ENCODE assay signal across 8 cellular contexts in genomic region chr1:204213668-204214662, GRCh38. TPM values are rescaled to one million over a fixed set of nuclear protein-coding genes. Genes with fewer than 3 reads are reported as not detected.
DNase-seq lines count a peak whose midpoint lies in the region; ATAC-seq and TF ChIP-seq lines count a peak whose summit lies in the region.

A gene with protein sequence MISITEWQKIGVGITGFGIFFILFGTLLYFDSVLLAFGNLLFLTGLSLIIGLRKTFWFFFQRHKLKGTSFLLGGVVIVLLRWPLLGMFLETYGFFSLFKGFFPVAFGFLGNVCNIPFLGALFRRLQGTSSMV (minus strand): TSS chr1:204213988. CDS start chr1:204213906, 82 bp downstream.

- H3K36me3 ChIP-seq in CD8-positive, alpha-beta memory T cell (ENCODE audit: insufficient read depth, low read length): no peaks in the 10 kb centered on the region
- H3K36me3 ChIP-seq in endocrine pancreas (ENCODE audit: control insufficient read depth, insufficient read depth, low read length): no peaks in the 10 kb centered on the region
- no peaks in the 10 kb centered on the region for H3K36me3 ChIP-seq in lung (ENCODE audit: control insufficient read depth in 2 of 2, insufficient read depth in 2 of 2, low read length in 2 of 2)

- POLR2A ChIA-PET in CD8-positive, alpha-beta memory T cell (lab: Charles Lee): no interaction called here
- POLR2A ChIA-PET in activated CD4-positive, alpha-beta memory T cell treated with anti-CD3 and anti-CD28 coated beads for 36 hours (lab: Charles Lee): no interaction called here

- CTCF ChIA-PET in CD8-positive, alpha-beta memory T cell (lab: Charles Lee): interaction anchor here (0.6 to 1.2 kb wide), 3 partner anchors 9 to 1440 kb away, joined by 3 to 4 read pairs (median 3); no protein-coding TSS in a partner anchor
- CTCF ChIA-PET in activated CD4-positive, alpha-beta memory T cell treated with anti-CD3 and anti-CD28 coated beads for 36 hours (lab: Charles Lee): interaction anchor here (1.0 to 1.8 kb wide), 11 partner anchors 45 to 184 kb away, joined by 3 to 20 read pairs (median 4); partner anchors contain the start of gene ETNK2

- DNase-seq in CD8-positive, alpha-beta memory T cell: peak in 3 of 5 donors; percentile 13 to 40 (median 31)
- DNase-seq in H4 (ENCODE audit: low spot score) (peak; percentile 50), NCI-H1694 (lab: John Stamatoyannopoulos, UW) (peak; percentile 46), lung (ENCODE audit: low spot score) (peak; percentile 87)
- DNase-seq in activated CD4-positive, alpha-beta memory T cell treated with anti-CD3 and anti-CD28 coated beads for 36 hours: peak; percentile 68
- peak; percentile 14 to 15 for DNase-seq in stimulated activated CD8-positive, alpha-beta memory T cell treated with anti-CD3 and anti-CD28 coated beads, Interleukin-15, amount 100 ng/mL, for 48 hours (ENCODE audit: low read depth in 2 of 2)

- intact Hi-C loops in activated CD4-positive, alpha-beta memory T cell treated with anti-CD3 and anti-CD28 coated beads for 36 hours (cut with micrococcal nuclease): loop anchor here (5.0 kb wide), 1 partner anchor 288 kb away; no protein-coding TSS in a partner anchor

- H3K9ac ChIP-seq in endocrine pancreas (ENCODE audit: control insufficient read depth, insufficient read depth, low read length): peak within 1 kb of the TSS; percentile 8

- TF ChIP-seq CTCF in lung (IDR thresholded peaks at IDR 0.05; ENCODE audit: control extremely low read depth, extremely low read depth): no peak

- H3K9me3 ChIP-seq in CD8-positive, alpha-beta memory T cell (ENCODE audit: low read length): no peaks in the 10 kb centered on the region
- H3K9me3 ChIP-seq in endocrine pancreas (ENCODE audit: control insufficient read depth, low read length): no peaks in the 10 kb centered on the region
- no peaks in the 10 kb centered on the region for H3K9me3 ChIP-seq in lung (ENCODE audit: control insufficient read depth in 2 of 2, insufficient read depth in 1 of 2, low read length in 1 of 2)

- H3K27ac ChIP-seq in CD8-positive, alpha-beta memory T cell (ENCODE audit: low read depth, low read length): no peak within 1 kb of the TSS
- H3K27ac ChIP-seq in lung (ENCODE audit: low read depth in 1 of 2, low read length in 1 of 2): no peak within 1 kb of the TSS

- peak within 1 kb of the TSS in 2 of 8 donors; percentile 38 to 47 for H3K27ac Mint-ChIP-seq in CD8-positive, alpha-beta memory T cell
- no peak within 1 kb of the TSS for H3K27ac Mint-ChIP-seq in activated CD4-positive, alpha-beta memory T cell treated with anti-CD3 and anti-CD28 coated beads for 36 hours

- ATAC-seq in lung (ENCODE audit: insufficient read depth, low FRiP score) (peak; percentile 89), HG03025 (IDR thresholded peaks at IDR 0.05; ENCODE audit: low FRiP score, unreplicated experiment) (no peak)

- H3K4me1 ChIP-seq in CD8-positive, alpha-beta memory T cell (ENCODE audit: insufficient read depth, low read length): peaks cover 10% of the 10 kb centered on the region
- H3K4me1 ChIP-seq in endocrine pancreas (ENCODE audit: control insufficient read depth, insufficient read depth, low read length) (no peaks in the 10 kb centered on the region), lung (ENCODE audit: control insufficient read depth in 2 of 2, insufficient read depth in 2 of 2, low read length in 2 of 2) (peaks cover 0 to 4% of the 10 kb centered on the region in 2 donors)

- H3K4me3 Mint-ChIP-seq in CD8-positive, alpha-beta memory T cell: peak within 1 kb of the TSS in 6 of 7 donors; percentile 8 to 82 (median 44)
- H3K4me3 Mint-ChIP-seq in activated CD4-positive, alpha-beta memory T cell treated with anti-CD3 and anti-CD28 coated beads for 36 hours: peak within 1 kb of the TSS; percentile 40

- peaks cover 6 to 21% of the 10 kb centered on the region in 2 donors for H3K27me3 Mint-ChIP-seq in CD8-positive, alpha-beta memory T cell
- H3K27me3 Mint-ChIP-seq in activated CD4-positive, alpha-beta memory T cell treated with anti-CD3 and anti-CD28 coated beads for 36 hours: peaks cover 4% of the 10 kb centered on the region

- peaks cover 4 to 8% (median 5%) of the 10 kb centered on the region in 3 donors for H3K4me1 Mint-ChIP-seq in CD8-positive, alpha-beta memory T cell
- peaks cover 3% of the 10 kb centered on the region for H3K4me1 Mint-ChIP-seq in activated CD4-positive, alpha-beta memory T cell treated with anti-CD3 and anti-CD28 coated beads for 36 hours (ENCODE audit: low read depth)

- H3K4me3 ChIP-seq in CD8-positive, alpha-beta memory T cell (ENCODE audit: low read length): peak within 1 kb of the TSS; percentile 40
- H3K4me3 ChIP-seq in endocrine pancreas (ENCODE audit: control insufficient read depth, insufficient read depth, low read length): no peak within 1 kb of the TSS
- peak within 1 kb of the TSS; percentile 11 for H3K4me3 ChIP-seq in lung

- H3K9me3 Mint-ChIP-seq in CD8-positive, alpha-beta memory T cell: no peaks in the 10 kb centered on the region
- no peaks in the 10 kb centered on the region for H3K9me3 Mint-ChIP-seq in activated CD4-positive, alpha-beta memory T cell treated with anti-CD3 and anti-CD28 coated beads for 36 hours

- WGBS in lung, 2 donors: 14 to 16% methylated on average over 40 to 41 of the region's 41 CpGs

- no peaks in the 10 kb centered on the region for H3K36me3 Mint-ChIP-seq in CD8-positive, alpha-beta memory T cell
- no peaks in the 10 kb centered on the region for H3K36me3 Mint-ChIP-seq in activated CD4-positive, alpha-beta memory T cell treated with anti-CD3 and anti-CD28 coated beads for 36 hours

- H3K27me3 ChIP-seq in CD8-positive, alpha-beta memory T cell (ENCODE audit: insufficient read depth, low read length, poor library complexity, severe bottlenecking): no peaks in the 10 kb centered on the region
- H3K27me3 ChIP-seq in endocrine pancreas (ENCODE audit: control insufficient read depth, insufficient read depth, low read length) (no peaks in the 10 kb centered on the region), lung (ENCODE audit: control insufficient read depth, insufficient read depth) (no peaks in the 10 kb centered on the region)

RNA-seq across cellular contexts. Expression of the gene that starts here (rescaled TPM):
- not detected for total RNA-seq in CD8-positive, alpha-beta memory T cell
- not detected for polyA plus RNA-seq in CD8-positive, alpha-beta memory T cell
- not detected in 2 replicates for total RNA-seq in H4 (2014; rRNA removed; shearing (Covaris generic))
- total RNA-seq in activated CD4-positive, alpha-beta memory T cell treated with anti-CD3 and anti-CD28 coated beads for 36 hours: under 1 TPM in 1 of 2 experiments, not detected in 1; 0.27 TPM
- total RNA-seq in lung: 1 to 10 TPM; 4.1 to 8.5 TPM
- polyA plus RNA-seq in lung: 10 to 100 TPM in 1 of 2 donors, 1 to 10 TPM in 1; 7.0 to 23.8 TPM

Comparison
In these comparisons a context has a peak if more than half of its experiments do, and no peak if none do; other contexts are left out.
1. Peak in DNase-seq and H3K4me3 ChIP-seq in CD8-positive, alpha-beta memory T cell; RNA of the gene not detected or under 1 TPM.
2. Peak in DNase-seq in H4; RNA of the gene not detected or under 1 TPM.
3. Peak in DNase-seq in activated CD4-positive, alpha-beta memory T cell treated with anti-CD3 and anti-CD28 coated beads for 36 hours; RNA of the gene not detected or under 1 TPM.
4. DNase-seq: peak in every context shown above with its lines; median percentile 87 in lung; 68 in activated CD4-positive, alpha-beta memory T cell treated with anti-CD3 and anti-CD28 coated beads for 36 hours; 50 in H4; 46 in NCI-H1694; 31 in CD8-positive, alpha-beta memory T cell; 14 in stimulated activated CD8-positive, alpha-beta memory T cell treated with anti-CD3 and anti-CD28 coated beads, Interleukin-15, amount 100 ng/mL, for 48 hours.